In genomic region chr10:73664156-73665040, GRCh38 we compare ENCODE assay signal across 3 cellular contexts. TPM values are rescaled to one million over a fixed set of nuclear protein-coding genes. Genes with fewer than 3 reads are reported as not detected.
"Had no signal": no experiment of that assay in that cellular context is flagged by ENCODE, and none has a peak within 500 bp of the region (broad histone marks: within the 10 kb centered on the region; RNA-seq: fewer than 3 reads in every experiment).

No MANE protein-coding gene starts in this region.

RNA-seq across cellular contexts. Expression of gene SYNPO2L, which starts 8.6 kb away (rescaled TPM):
- total RNA-seq: activated B cell treated with CpG ODN at 0.5 μM for 24 hours; activated CD4-positive, alpha-beta memory T cell treated with anti-CD3 and anti-CD28 coated beads, Interleukin-2, amount 10 ng/mL, durations not matched to agents 7 days and 5 days had no signal

RNA-seq across cellular contexts. Expression of gene MYOZ1, which starts 23.1 kb away (rescaled TPM):
- total RNA-seq: activated B cell treated with CpG ODN at 0.5 μM for 24 hours; activated CD4-positive, alpha-beta memory T cell treated with anti-CD3 and anti-CD28 coated beads, Interleukin-2, amount 10 ng/mL, durations not matched to agents 7 days and 5 days; activated CD8-positive, alpha-beta memory T cell treated with anti-CD3 and anti-CD28 coated beads, Interleukin-2, amount 10 ng/mL, durations not matched to agents 7 days and 5 days had no signal
